In the genomic region with DNA sequence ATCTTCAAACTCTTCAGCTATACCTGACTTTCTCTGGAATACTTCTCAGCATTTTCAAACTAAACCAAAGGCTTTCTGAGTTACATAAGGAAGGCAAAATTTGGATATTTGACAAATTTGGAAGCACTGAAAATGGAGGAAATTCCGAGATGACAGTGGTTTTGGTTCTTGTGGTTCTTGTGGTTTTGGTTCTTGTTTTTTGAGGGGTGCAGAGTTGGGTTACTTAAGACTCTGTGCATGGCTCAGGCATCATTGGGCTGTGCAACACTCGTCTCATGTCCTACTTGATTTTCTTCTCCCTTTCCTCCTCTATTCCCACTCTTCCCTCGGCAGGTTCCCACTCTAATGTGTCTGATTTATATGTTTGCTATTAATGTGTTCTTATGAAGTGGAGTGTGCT, we compare ENCODE assay signal across 25 cellular contexts.
"Had no signal": no experiment of that assay in that cellular context is flagged by ENCODE, and none has a peak within 500 bp of the region (broad histone marks: within the 10 kb centered on the region; RNA-seq: fewer than 3 reads in every experiment).

No MANE protein-coding gene starts in this region.

- H3K4me1 ChIP-seq: breast epithelium had no signal

- H3K27me3 ChIP-seq: ascending aorta, breast epithelium, gastrocnemius medialis, heart left ventricle, stomach, transverse colon had no signal

- DNase-seq: activated CD4-positive, alpha-beta T cell treated with anti-CD3 and anti-CD28 coated beads, Interleukin-2, amount 50 U/mL, for 4 hours; activated CD8-positive, alpha-beta memory T cell treated with anti-CD3 and anti-CD28 coated beads for 24 hours; activated CD8-positive, alpha-beta memory T cell treated with anti-CD3 and anti-CD28 coated beads, Interleukin-2, amount 50 U/mL, for 4 hours; activated T-cell treated with anti-CD3 and anti-CD28 coated beads, Interleukin-2, amount 50 U/mL, for 24 hours; cerebellar nuclear complex; effector CD4-positive, alpha-beta T cell; erythroblast; gastrocnemius medialis; heart left ventricle; left colon; nephron progenitor cell; right cardiac atrium; stimulated activated CD4-positive, alpha-beta T cell treated with anti-CD3 and anti-CD28 coated beads, Interleukin-1b, Interleukin-23, amount 100 ng/mL, for 48 hours; stomach; T-cell; transverse colon had no signal

- H3K9ac ChIP-seq: parathyroid adenoma had no signal

- H2AFZ ChIP-seq: parathyroid adenoma had no signal

- H3K9me3 ChIP-seq: ascending aorta, breast epithelium, gastrocnemius medialis, heart left ventricle, stomach, transverse colon had no signal

- H3K36me3 ChIP-seq: ascending aorta, breast epithelium, gastrocnemius medialis, heart left ventricle, stomach, transverse colon had no signal

- H3K27ac ChIP-seq: breast epithelium, parathyroid adenoma, skin epidermis, transverse colon had no signal

- H3K79me2 ChIP-seq: parathyroid adenoma had no signal

- ATAC-seq: activated naive CD4-positive, alpha-beta T cell treated with anti-CD3 and anti-CD28 coated beads, Interleukin-2, amount 50 U/mL, for 72 hours; activated T-helper 17 cell treated with anti-CD3 and anti-CD28 coated beads, Interleukin-2, amount 50 U/mL, for 72 hours; gastrocnemius medialis; heart left ventricle; left colon; right cardiac atrium; T-cell had no signal

- H3K4me3 ChIP-seq: ascending aorta, breast epithelium, gastrocnemius medialis, heart left ventricle, skin epidermis, stomach, transverse colon had no signal

- FAIRE-seq: islet of Langerhans, TTC549, urothelium cell line had no signal
